Comparison of ENCODE assay signal across 1 cellular context in genomic region chr3:116019254-116019763, GRCh38.
TF ChIP-seq lines count a peak whose summit lies in the region.

No MANE protein-coding gene starts in this region.

TF ChIP-seq in K562, 482 proteins besides CTCF, POLR2A, EP300 and RAD21 (continued from another document):
- TF ChIP-seq ZNF316 (IDR thresholded peaks at IDR 0.05), result peak; percentile 79
- no peak for TF ChIP-seq SIX5 (IDR thresholded peaks at IDR 0.05; ENCODE audit: borderline replicate concordance in 1 of 2, insufficient read depth in 1 of 2, low read depth in 1 of 2, low read length in 2 of 2)
- TF ChIP-seq, protein P1, sequence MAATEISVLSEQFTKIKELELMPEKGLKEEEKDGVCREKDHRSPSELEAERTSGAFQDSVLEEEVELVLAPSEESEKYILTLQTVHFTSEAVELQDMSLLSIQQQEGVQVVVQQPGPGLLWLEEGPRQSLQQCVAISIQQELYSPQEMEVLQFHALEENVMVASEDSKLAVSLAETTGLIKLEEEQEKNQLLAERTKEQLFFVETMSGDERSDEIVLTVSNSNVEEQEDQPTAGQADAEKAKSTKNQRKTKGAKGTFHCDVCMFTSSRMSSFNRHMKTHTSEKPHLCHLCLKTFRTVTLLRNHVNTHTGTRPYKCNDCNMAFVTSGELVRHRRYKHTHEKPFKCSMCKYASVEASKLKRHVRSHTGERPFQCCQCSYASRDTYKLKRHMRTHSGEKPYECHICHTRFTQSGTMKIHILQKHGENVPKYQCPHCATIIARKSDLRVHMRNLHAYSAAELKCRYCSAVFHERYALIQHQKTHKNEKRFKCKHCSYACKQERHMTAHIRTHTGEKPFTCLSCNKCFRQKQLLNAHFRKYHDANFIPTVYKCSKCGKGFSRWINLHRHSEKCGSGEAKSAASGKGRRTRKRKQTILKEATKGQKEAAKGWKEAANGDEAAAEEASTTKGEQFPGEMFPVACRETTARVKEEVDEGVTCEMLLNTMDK (IDR thresholded peaks at IDR 0.05; ENCODE audit: borderline replicate concordance, insufficient read depth, low read depth, low read length, poor library complexity, severe bottlenecking), result no peak
- TF ChIP-seq TAL1 (IDR thresholded peaks at IDR 0.05), result peak; percentile 16; the same call in 1 of the 2 replicates
- no peak for TF ChIP-seq NFE2 (IDR thresholded peaks at IDR 0.05; ENCODE audit: low read depth)
- no peak for TF ChIP-seq SNAPC5 (CRISPR knock-in tag; IDR thresholded peaks at IDR 0.05)
- TF ChIP-seq POLR3A (IDR thresholded peaks at IDR 0.05; ENCODE audit: borderline replicate concordance, extremely low read depth, insufficient read depth, insufficient read length), result no peak
- TF ChIP-seq EZH2 (IDR thresholded peaks at IDR 0.05; ENCODE audit: borderline replicate concordance, low read depth, low read length), result no peak
- TF ChIP-seq ZNF586 (CRISPR knock-in tag; conservative IDR thresholded peaks at IDR 0.05), result no peak
- peak; percentile 44 for TF ChIP-seq CBFA2T3 (IDR thresholded peaks at IDR 0.05)
- no peak for TF ChIP-seq ZBTB5 (IDR thresholded peaks at IDR 0.05)
- TF ChIP-seq ZNF75A (CRISPR knock-in tag; IDR thresholded peaks at IDR 0.05), result no peak
- no peak for TF ChIP-seq PRPF4 (IDR thresholded peaks at IDR 0.05; ENCODE audit: insufficient read depth, low read depth, low read length, poor library complexity, severe bottlenecking)
- TF ChIP-seq C11orf30 (IDR thresholded peaks at IDR 0.05; ENCODE audit: low read depth), result peak; percentile 64
- TF ChIP-seq, protein P2, sequence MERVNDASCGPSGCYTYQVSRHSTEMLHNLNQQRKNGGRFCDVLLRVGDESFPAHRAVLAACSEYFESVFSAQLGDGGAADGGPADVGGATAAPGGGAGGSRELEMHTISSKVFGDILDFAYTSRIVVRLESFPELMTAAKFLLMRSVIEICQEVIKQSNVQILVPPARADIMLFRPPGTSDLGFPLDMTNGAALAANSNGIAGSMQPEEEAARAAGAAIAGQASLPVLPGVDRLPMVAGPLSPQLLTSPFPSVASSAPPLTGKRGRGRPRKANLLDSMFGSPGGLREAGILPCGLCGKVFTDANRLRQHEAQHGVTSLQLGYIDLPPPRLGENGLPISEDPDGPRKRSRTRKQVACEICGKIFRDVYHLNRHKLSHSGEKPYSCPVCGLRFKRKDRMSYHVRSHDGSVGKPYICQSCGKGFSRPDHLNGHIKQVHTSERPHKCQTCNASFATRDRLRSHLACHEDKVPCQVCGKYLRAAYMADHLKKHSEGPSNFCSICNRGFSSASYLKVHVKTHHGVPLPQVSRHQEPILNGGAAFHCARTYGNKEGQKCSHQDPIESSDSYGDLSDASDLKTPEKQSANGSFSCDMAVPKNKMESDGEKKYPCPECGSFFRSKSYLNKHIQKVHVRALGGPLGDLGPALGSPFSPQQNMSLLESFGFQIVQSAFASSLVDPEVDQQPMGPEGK (CRISPR knock-in tag; IDR thresholded peaks at IDR 0.05; ENCODE audit: borderline replicate concordance), result no peak
- no peak for TF ChIP-seq POLR2AphosphoS5 (IDR thresholded peaks at IDR 0.05; ENCODE audit: control insufficient read depth, insufficient read depth, low read depth, low read length)
- TF ChIP-seq DEAF1 (CRISPR knock-in tag; IDR thresholded peaks at IDR 0.05), result no peak
- no peak for TF ChIP-seq MXI1 (IDR thresholded peaks at IDR 0.05; ENCODE audit: low read depth, low read length)
- TF ChIP-seq MLX (CRISPR knock-in tag; conservative IDR thresholded peaks at IDR 0.05), result no peak
- TF ChIP-seq MAFF (IDR thresholded peaks at IDR 0.05; ENCODE audit: low read length), result no peak
- no peak for TF ChIP-seq CEBPB (tag; IDR thresholded peaks at IDR 0.05)
- no peak for TF ChIP-seq ARID3B (CRISPR knock-in tag; IDR thresholded peaks at IDR 0.05; ENCODE audit: borderline replicate concordance)
- TF ChIP-seq, protein P3, sequence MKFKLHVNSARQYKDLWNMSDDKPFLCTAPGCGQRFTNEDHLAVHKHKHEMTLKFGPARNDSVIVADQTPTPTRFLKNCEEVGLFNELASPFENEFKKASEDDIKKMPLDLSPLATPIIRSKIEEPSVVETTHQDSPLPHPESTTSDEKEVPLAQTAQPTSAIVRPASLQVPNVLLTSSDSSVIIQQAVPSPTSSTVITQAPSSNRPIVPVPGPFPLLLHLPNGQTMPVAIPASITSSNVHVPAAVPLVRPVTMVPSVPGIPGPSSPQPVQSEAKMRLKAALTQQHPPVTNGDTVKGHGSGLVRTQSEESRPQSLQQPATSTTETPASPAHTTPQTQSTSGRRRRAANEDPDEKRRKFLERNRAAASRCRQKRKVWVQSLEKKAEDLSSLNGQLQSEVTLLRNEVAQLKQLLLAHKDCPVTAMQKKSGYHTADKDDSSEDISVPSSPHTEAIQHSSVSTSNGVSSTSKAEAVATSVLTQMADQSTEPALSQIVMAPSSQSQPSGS (CRISPR knock-in tag; IDR thresholded peaks at IDR 0.05), result no peak
- TF ChIP-seq NCOR1 (IDR thresholded peaks at IDR 0.05), result no peak
- no peak for TF ChIP-seq PHB (CRISPR knock-in tag; IDR thresholded peaks at IDR 0.05)
- TF ChIP-seq RAD51 (IDR thresholded peaks at IDR 0.05; ENCODE audit: borderline replicate concordance, low read depth), result no peak
- no peak for TF ChIP-seq ZBTB40 (IDR thresholded peaks at IDR 0.05)
- TF ChIP-seq ZBTB40 (CRISPR knock-in tag; IDR thresholded peaks at IDR 0.05), result no peak
